8 cellular contexts compared by ENCODE assay signal in genomic region chr2:219386532-219387280, GRCh38. TPM values are rescaled to one million over a fixed set of nuclear protein-coding genes. Genes with fewer than 3 reads are reported as not detected.
DNase-seq lines count a peak whose midpoint lies in the region; ATAC-seq and TF ChIP-seq lines count a peak whose summit lies in the region.

No MANE protein-coding gene starts in this region.

- peaks cover 12% of the 10 kb centered on the region for H3F3A ChIP-seq in neural progenitor cell (ENCODE audit: low read depth)

- peak overlapping the region; percentile 96 for H3K27ac ChIP-seq in CD4-positive, CD25-positive, alpha-beta regulatory T cell (ENCODE audit: insufficient read depth, low read length, poor library complexity, severe bottlenecking)
- H3K27ac ChIP-seq in OCI-LY3 (ENCODE audit: low read length) (peak overlapping the region; percentile 76), ectodermal cell (ENCODE audit: insufficient read depth, low read depth, low read length, poor library complexity, severe bottlenecking) (no peak overlapping the region), neural progenitor cell (no peak overlapping the region)

- H3K4me3 ChIP-seq in CD4-positive, CD25-positive, alpha-beta regulatory T cell (ENCODE audit: low read depth, low read length) = peak overlapping the region; percentile 71
- H3K4me3 ChIP-seq in OCI-LY3 (ENCODE audit: low read length) = peak overlapping the region; percentile 98
- H3K4me3 ChIP-seq in ectodermal cell (ENCODE audit: insufficient read depth, low read depth, low read length) = peak overlapping the region; percentile 75
- peak overlapping the region; percentile 74 for H3K4me3 ChIP-seq in neural progenitor cell

- H3K4me3 Mint-ChIP-seq in CD4-positive, CD25-positive, alpha-beta regulatory T cell = peak overlapping the region; percentile 90 to 96 (median 95)
- peak overlapping the region; percentile 92 for H3K4me3 Mint-ChIP-seq in neural progenitor cell

- H3K27me3 Mint-ChIP-seq in CD4-positive, CD25-positive, alpha-beta regulatory T cell = peaks cover 5% of the 10 kb centered on the region
- H3K27me3 Mint-ChIP-seq in neural progenitor cell (ENCODE audit: insufficient read depth, low read depth) = peaks cover 5% of the 10 kb centered on the region

- ATAC-seq in CD4-positive, CD25-positive, alpha-beta regulatory T cell (ENCODE audit: low read depth in 2 of 2) = no peak
- ATAC-seq in HG03469 (IDR thresholded peaks at IDR 0.05; ENCODE audit: unreplicated experiment) = no peak

- DNase-seq in CD4-positive, CD25-positive, alpha-beta regulatory T cell = peak in 2 of 3 donors; percentile 14 to 26
- DNase-seq in neural progenitor cell (ENCODE audit: low spot score) = no peak
- DNase-seq in SW480 (ENCODE audit: low spot score) = no peak
- DNase-seq in NCI-H446 (lab: John Stamatoyannopoulos, UW) = no peak
- no peak for DNase-seq in NCI-H524 treated with DMSO at 0.1 percent for 48 hours (lab: John Stamatoyannopoulos, UW)

- H3K27me3 ChIP-seq in CD4-positive, CD25-positive, alpha-beta regulatory T cell (ENCODE audit: control insufficient read depth, insufficient read depth, low read length) = peaks cover 4% of the 10 kb centered on the region
- H3K27me3 ChIP-seq in OCI-LY3 (ENCODE audit: low read depth, low read length) (no peaks in the 10 kb centered on the region), ectodermal cell (ENCODE audit: control insufficient read depth, insufficient read depth, low read length, poor library complexity, severe bottlenecking) (peaks cover 6% of the 10 kb centered on the region), neural progenitor cell (peaks cover 8% of the 10 kb centered on the region)

- H3K27ac Mint-ChIP-seq in CD4-positive, CD25-positive, alpha-beta regulatory T cell = peak overlapping the region; percentile 89 to 99 (median 96)
- H3K27ac Mint-ChIP-seq in neural progenitor cell = peak overlapping the region; percentile 78

- 52 to 56% methylated on average over 19 of the region's 19 CpGs for WGBS in ectodermal cell, 2 experiments

- H3K79me2 ChIP-seq in OCI-LY3 (ENCODE audit: low read length) (peaks cover 16% of the 10 kb centered on the region), neural progenitor cell (ENCODE audit: low read depth) (no peaks in the 10 kb centered on the region)

- TF ChIP-seq CTCF in OCI-LY3 (IDR thresholded peaks at IDR 0.05; ENCODE audit: low read depth, low read length) = no peak
- TF ChIP-seq CTCF in neural progenitor cell (IDR thresholded peaks at IDR 0.05) = no peak

- H3K9ac ChIP-seq in OCI-LY3 (ENCODE audit: low read length) (peak overlapping the region; percentile 97), neural progenitor cell (peak overlapping the region; percentile 24)

- peaks cover 18% of the 10 kb centered on the region for H3K4me1 ChIP-seq in CD4-positive, CD25-positive, alpha-beta regulatory T cell (ENCODE audit: control insufficient read depth, insufficient read depth, low read length, poor library complexity, severe bottlenecking)
- H3K4me1 ChIP-seq in OCI-LY3 (ENCODE audit: low read length) (peaks cover 12% of the 10 kb centered on the region), ectodermal cell (ENCODE audit: control insufficient read depth, insufficient read depth, low read length) (peaks cover 5% of the 10 kb centered on the region), neural progenitor cell (peaks cover 6% of the 10 kb centered on the region)

- H2AFZ ChIP-seq in OCI-LY3 (ENCODE audit: low read depth, low read length) = peak overlapping the region; percentile 46; the same call in 1 of the 2 replicates
- H2AFZ ChIP-seq in neural progenitor cell (replicated peaks) = peak overlapping the region; percentile 76

- no peaks in the 10 kb centered on the region for H3K9me3 ChIP-seq in CD4-positive, CD25-positive, alpha-beta regulatory T cell (ENCODE audit: control insufficient read depth in 2 of 2, low read length in 2 of 2)
- H3K9me3 ChIP-seq in OCI-LY3 (ENCODE audit: insufficient read depth, low read length) (no peaks in the 10 kb centered on the region), ectodermal cell (ENCODE audit: control insufficient read depth, low read length) (no peaks in the 10 kb centered on the region), neural progenitor cell (ENCODE audit: low read depth) (no peaks in the 10 kb centered on the region)

- H3K4me2 ChIP-seq in OCI-LY3 (ENCODE audit: low read length) = peak overlapping the region; percentile 95
- H3K4me2 ChIP-seq in neural progenitor cell = peak overlapping the region; percentile 84

- H3K36me3 ChIP-seq in CD4-positive, CD25-positive, alpha-beta regulatory T cell (ENCODE audit: control insufficient read depth, insufficient read depth, low read length) = peaks cover 36% of the 10 kb centered on the region
- peaks cover 21% of the 10 kb centered on the region for H3K36me3 ChIP-seq in OCI-LY3 (replicated peaks; ENCODE audit: low read depth, low read length)
- peaks cover 6% of the 10 kb centered on the region for H3K36me3 ChIP-seq in ectodermal cell (ENCODE audit: control insufficient read depth, insufficient read depth, low read length)
- no peaks in the 10 kb centered on the region for H3K36me3 ChIP-seq in neural progenitor cell

- no peaks in the 10 kb centered on the region for H4K20me1 ChIP-seq in OCI-LY3 (ENCODE audit: insufficient read depth, low read length)
- peaks cover 6% of the 10 kb centered on the region for H4K20me1 ChIP-seq in neural progenitor cell (ENCODE audit: low read depth)

- H3K9me3 Mint-ChIP-seq in CD4-positive, CD25-positive, alpha-beta regulatory T cell = no peaks in the 10 kb centered on the region
- no peaks in the 10 kb centered on the region for H3K9me3 Mint-ChIP-seq in neural progenitor cell

- H3K36me3 Mint-ChIP-seq in CD4-positive, CD25-positive, alpha-beta regulatory T cell = peaks cover 24% of the 10 kb centered on the region
- H3K36me3 Mint-ChIP-seq in neural progenitor cell = peaks cover 11% of the 10 kb centered on the region

- peaks cover 0 to 36% (median 10%) of the 10 kb centered on the region in 4 donors for H3K4me1 Mint-ChIP-seq in CD4-positive, CD25-positive, alpha-beta regulatory T cell
- peaks cover 8% of the 10 kb centered on the region for H3K4me1 Mint-ChIP-seq in neural progenitor cell

RNA-seq across cellular contexts. Expression of gene DNPEP, which starts 1.0 kb away (rescaled TPM):
- total RNA-seq in CD4-positive, CD25-positive, alpha-beta regulatory T cell = 74.0 TPM
- polyA plus RNA-seq in CD4-positive, CD25-positive, alpha-beta regulatory T cell = 10 to 100 TPM; 51.2 to 76.1 (median 63.5) TPM
- 47.8 TPM for polyA plus RNA-seq in ectodermal cell (2013, experiment 1 of 4)
- 35.3 TPM for polyA plus RNA-seq in ectodermal cell (2013, experiment 2 of 4)
- 33.0 TPM for polyA plus RNA-seq in ectodermal cell (2013, experiment 3 of 4)
- polyA plus RNA-seq in ectodermal cell (2013, experiment 4 of 4) = 36.0 TPM
- 36.6 and 120 TPM in 2 replicates for total RNA-seq in neural progenitor cell (ENCODE audit: low replicate concordance)

RNA-seq across cellular contexts. Expression of gene DES, which starts 31.5 kb away (rescaled TPM):
- total RNA-seq in CD4-positive, CD25-positive, alpha-beta regulatory T cell = not detected
- not detected for polyA plus RNA-seq in CD4-positive, CD25-positive, alpha-beta regulatory T cell
- 0.65 TPM for polyA plus RNA-seq in ectodermal cell (2013, experiment 1 of 4)
- polyA plus RNA-seq in ectodermal cell (2013, experiment 2 of 4) = 0.57 TPM
- polyA plus RNA-seq in ectodermal cell (2013, experiment 3 of 4) = 1.0 TPM
- 0.45 TPM for polyA plus RNA-seq in ectodermal cell (2013, experiment 4 of 4)
- total RNA-seq in neural progenitor cell (ENCODE audit: low replicate concordance) = 0.31 TPM in 1 of 2 replicates, not detected in the other

RNA-seq across cellular contexts. Expression of gene SPEG, which starts 47.9 kb away (rescaled TPM):
- total RNA-seq in CD4-positive, CD25-positive, alpha-beta regulatory T cell = 4.1 TPM
- under 1 TPM in 1 of 4 donors, not detected in 3; 0.20 TPM for polyA plus RNA-seq in CD4-positive, CD25-positive, alpha-beta regulatory T cell
- 19.7 TPM for polyA plus RNA-seq in ectodermal cell (2013, experiment 1 of 4)
- 20.8 TPM for polyA plus RNA-seq in ectodermal cell (2013, experiment 2 of 4)
- 19.4 TPM for polyA plus RNA-seq in ectodermal cell (2013, experiment 3 of 4)
- polyA plus RNA-seq in ectodermal cell (2013, experiment 4 of 4) = 25.0 TPM
- 5.6 and 18.4 TPM in 2 replicates for total RNA-seq in neural progenitor cell (ENCODE audit: low replicate concordance)

RNA-seq across cellular contexts. Expression of gene RESP18, which starts 54.2 kb away (rescaled TPM):
- total RNA-seq in CD4-positive, CD25-positive, alpha-beta regulatory T cell = not detected
- not detected for polyA plus RNA-seq in CD4-positive, CD25-positive, alpha-beta regulatory T cell
- polyA plus RNA-seq in ectodermal cell (2013, experiment 1 of 4) = not detected
- not detected for polyA plus RNA-seq in ectodermal cell (2013, experiment 2 of 4)
- polyA plus RNA-seq in ectodermal cell (2013, experiment 3 of 4) = not detected
- 0.32 TPM for polyA plus RNA-seq in ectodermal cell (2013, experiment 4 of 4)
- not detected in 2 replicates for total RNA-seq in neural progenitor cell (ENCODE audit: low replicate concordance)

Comparison
In these comparisons a context has a peak if more than half of its experiments do, and no peak if none do; other contexts are left out.
1. DNase-seq: peak in CD4-positive, CD25-positive, alpha-beta regulatory T cell (2 of 3); none in neural progenitor cell (single experiment), SW480 (single experiment), NCI-H446 (0 of 2) and NCI-H524 treated with DMSO at 0.1 percent for 48 hours (single experiment).
2. H3K27ac ChIP-seq: peak in CD4-positive, CD25-positive, alpha-beta regulatory T cell (single experiment) and OCI-LY3 (single experiment); none in ectodermal cell (single experiment) and neural progenitor cell (single experiment).
3. Peak in every context shown above with its lines, with median percentiles within 50 percentile points of each other: H3K4me3 ChIP-seq.